10 cellular contexts compared by ENCODE assay signal in genomic region chr2:20573611-20574422, GRCh38.
DNase-seq lines count a peak whose midpoint lies in the region; ATAC-seq and TF ChIP-seq lines count a peak whose summit lies in the region.
"Had no signal": no experiment of that assay in that cellular context is flagged by ENCODE, and none has a peak within 500 bp of the region (broad histone marks: within the 10 kb centered on the region; RNA-seq: fewer than 3 reads in every experiment).

No MANE protein-coding gene starts in this region.

- in situ Hi-C loops in G401 (cut with HindIII; ENCODE audit: low sequenced_read_pairs), result no loop called here

- H3K27me3 ChIP-seq in WERI-Rb-1 (ENCODE audit: insufficient read depth, low read depth, severe bottlenecking), result no peaks in the 10 kb centered on the region
- H3K27me3 ChIP-seq in right cardiac atrium (ENCODE audit: control insufficient read depth, insufficient read depth), result no peaks in the 10 kb centered on the region

- WGBS in right cardiac atrium, result 56% methylated on average over 10 of the region's 10 CpGs

- H3K4me3 ChIP-seq in WERI-Rb-1 (ENCODE audit: low read depth, low read length) (no peak overlapping the region), right cardiac atrium (ENCODE audit: low read length) (no peak overlapping the region)

- intact Hi-C loops in right cardiac atrium (cut with DNase I), result loop anchor here in 1 of 4 donors (10.0 kb wide), 1 partner anchor 51 kb away; no protein-coding TSS in a partner anchor

- H3K9me3 ChIP-seq in WERI-Rb-1 (ENCODE audit: severe bottlenecking) (no peaks in the 10 kb centered on the region), right cardiac atrium (ENCODE audit: control insufficient read depth, low read length) (no peaks in the 10 kb centered on the region)

- peak overlapping the region; percentile 47 for H3K27ac ChIP-seq in WERI-Rb-1
- H3K27ac ChIP-seq in right cardiac atrium (ENCODE audit: low read length), result peak overlapping the region; percentile 90

- H3K4me1 ChIP-seq in right cardiac atrium (ENCODE audit: control insufficient read depth, insufficient read depth, low read length), result peaks cover 51% of the 10 kb centered on the region

- no peak for TF ChIP-seq CTCF in WERI-Rb-1 (IDR thresholded peaks at IDR 0.05; ENCODE audit: low read depth, low read length)

- peak; percentile 88 for DNase-seq in G401 (ENCODE audit: low spot score)
- peak; percentile 67 for DNase-seq in WERI-Rb-1
- peak in 1 of 3 donors; percentile 73 for DNase-seq in right cardiac atrium
- peak; percentile 69 for DNase-seq in retina
- no peak for DNase-seq in activated gamma-delta T cell treated with Interleukin-2 at 50 U/mL for 16 hours
- DNase-seq in kidney glomerular epithelial cell (lab: John Stamatoyannopoulos, UW), result no peak
- DNase-seq: activated naive CD4-positive, alpha-beta T cell treated with anti-CD3 and anti-CD28 coated beads, Interleukin-2, amount 50 U/mL, for 16 hours; SHP77 treated with DMSO at 0.1 percent for 48 hours had no signal

- no peaks in the 10 kb centered on the region for H3K36me3 ChIP-seq in WERI-Rb-1

- ATAC-seq in right cardiac atrium (no peak), GM21619 (IDR thresholded peaks at IDR 0.05; ENCODE audit: unreplicated experiment) (no peak), HG02981 (IDR thresholded peaks at IDR 0.05; ENCODE audit: unreplicated experiment) (no peak)

Comparison
In these comparisons a context has a peak if more than half of its experiments do, and no peak if none do; other contexts are left out.
1. DNase-seq: peak in G401 (single experiment), WERI-Rb-1 (single experiment) and retina (single experiment); none in activated gamma-delta T cell treated with Interleukin-2 at 50 U/mL for 16 hours (single experiment) and kidney glomerular epithelial cell (single experiment).